In genomic region chr9:134438204-134438788, GRCh38 we compare ENCODE assay signal across 16 cellular contexts.
DNase-seq lines count a peak whose midpoint lies in the region; TF ChIP-seq lines count a peak whose summit lies in the region.
"Had no signal": no experiment of that assay in that cellular context is flagged by ENCODE, and none has a peak within 500 bp of the region (broad histone marks: within the 10 kb centered on the region; RNA-seq: fewer than 3 reads in every experiment).

No MANE protein-coding gene starts in this region.

- H3K4me1 ChIP-seq in skeletal muscle tissue (ENCODE audit: control insufficient read depth in 3 of 3, insufficient read depth in 3 of 3, low read length in 3 of 3) = peaks cover 72 to 92% (median 90%) of the 10 kb centered on the region in 3 donors

- H3K27ac ChIP-seq in VCaP (peak overlapping the region; percentile 96; the same call in 1 of the 2 replicates), layer of hippocampus (ENCODE audit: low read depth, low read length) (peak overlapping the region; percentile 93), skeletal muscle tissue (ENCODE audit: low read depth, low read length) (peak overlapping the region; percentile 5)

- no peak overlapping the region for H3K4me3 ChIP-seq in GM12875 (ENCODE audit: low read depth, low read length)
- no peak overlapping the region for H3K4me3 ChIP-seq in skeletal muscle tissue (ENCODE audit: low read length in 3 of 3)
- no peak overlapping the region for H3K4me3 ChIP-seq in MG63
- H3K4me3 ChIP-seq: adrenal gland had no signal

- no peak for DNase-seq in stimulated activated CD4-positive, alpha-beta T cell treated with anti-CD3 and anti-CD28 coated beads, Interleukin-12 subunit alpha, Interleukin-12 subunit beta, amount 100 ng/mL, for 4 hours
- no peak for DNase-seq in AML-193 (lab: John Stamatoyannopoulos, UW)
- DNase-seq in HK-2 (ENCODE audit: unreplicated experiment) = no peak
- no peak for DNase-seq in MG63
- DNase-seq: activated CD4-positive, alpha-beta T cell treated with anti-CD3 and anti-CD28 coated beads for 36 hours; activated T-cell treated with anti-CD3 and anti-CD28 coated beads, Interleukin-2, amount 50 U/mL, for 24 hours; cortex of kidney; NCI-H2081 treated with DMSO at 0.1 percent for 48 hours; stimulated activated CD4-positive, alpha-beta T cell treated with anti-CD3 and anti-CD28 coated beads, Interleukin-2, amount 100 ng/mL, for 24 hours; T-cell had no signal

- H3K36me3 ChIP-seq in skeletal muscle tissue (ENCODE audit: control insufficient read depth in 3 of 3, insufficient read depth in 3 of 3, low read length in 3 of 3) (peaks cover 6 to 21% (median 10%) of the 10 kb centered on the region in 3 donors), MG63 (peaks cover 29% of the 10 kb centered on the region)

- peak overlapping the region in 1 of 3 donors; percentile 54 for H3K9ac ChIP-seq in skeletal muscle tissue (ENCODE audit: low read depth in 1 of 3, low read length in 3 of 3)

- H3K27me3 ChIP-seq in layer of hippocampus (ENCODE audit: control insufficient read depth, insufficient read depth, low read length) (no peaks in the 10 kb centered on the region), skeletal muscle tissue (ENCODE audit: control insufficient read depth in 3 of 3, insufficient read depth in 3 of 3, low read length in 3 of 3) (peaks cover 0 to 12% (median 4%) of the 10 kb centered on the region in 3 donors), MG63 (no peaks in the 10 kb centered on the region)
- H3K27me3 ChIP-seq: adrenal gland, BE2C had no signal

- peak; percentile 55 for TF ChIP-seq CTCF in GM12875 (IDR thresholded peaks at IDR 0.05; ENCODE audit: borderline replicate concordance, insufficient read depth, low read depth, low read length)
- TF ChIP-seq CTCF in VCaP (conservative IDR thresholded peaks at IDR 0.05) = no peak

- H3K9me3 ChIP-seq in skeletal muscle tissue (ENCODE audit: control insufficient read depth in 3 of 3, low read length in 3 of 3) (no peaks in the 10 kb centered on the region), MG63 (no peaks in the 10 kb centered on the region)
- H3K9me3 ChIP-seq: adrenal gland, BE2C had no signal

Comparison
In these comparisons a context has a peak if more than half of its experiments do, and no peak if none do; other contexts are left out.
1. H3K27ac ChIP-seq: peak in every context shown above with its lines; median percentile 96 in VCaP; 93 in layer of hippocampus; 5 in skeletal muscle tissue.